ENCODE assay signal across 20 cellular contexts in the genomic region with DNA sequence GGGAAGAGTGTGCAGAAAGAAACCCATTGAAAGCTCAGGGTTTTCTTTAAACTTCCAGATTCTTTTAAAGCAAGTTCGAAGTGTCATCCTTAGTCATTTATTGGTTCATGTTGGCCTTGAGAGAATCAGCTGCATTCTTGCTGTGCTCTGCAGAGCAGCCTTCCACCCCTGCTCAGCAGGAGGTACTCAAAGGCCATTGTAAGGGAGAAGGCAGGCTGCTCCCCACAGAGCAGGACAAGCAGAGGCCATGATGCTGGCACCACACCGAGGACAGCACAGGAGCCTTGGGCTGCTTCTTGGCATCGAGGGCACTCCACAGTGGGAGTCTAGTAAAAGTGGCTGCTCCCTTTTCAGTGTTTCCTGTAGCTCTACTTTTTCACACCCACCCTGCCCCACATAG. TPM values are rescaled to one million over a fixed set of nuclear protein-coding genes. Genes with fewer than 3 reads are reported as not detected.
DNase-seq lines count a peak whose midpoint lies in the region; ATAC-seq and TF ChIP-seq lines count a peak whose summit lies in the region.
"Had no signal": no experiment of that assay in that cellular context is flagged by ENCODE, and none has a peak within 500 bp of the region (broad histone marks: within the 10 kb centered on the region; RNA-seq: fewer than 3 reads in every experiment).

No MANE protein-coding gene starts in this region.

- in situ Hi-C loops in gastrocnemius medialis (cut with MboI; ENCODE audit: low sequenced_read_pairs in 4 of 4) = no loop called here

- CTCF ChIA-PET in WTC11 (lab: Charles Lee) = interaction anchor here (1.5 to 4.0 kb wide), 3 partner anchors 9 to 180 kb away, joined by 5 to 28 read pairs (median 7); a partner anchor contains a TSS
- CTCF ChIA-PET in activated CD4-positive, alpha-beta memory T cell treated with anti-CD3 and anti-CD28 coated beads for 36 hours (lab: Charles Lee) = interaction anchor here (0.6 to 1.1 kb wide), 3 partner anchors 41 to 103 kb away, joined by 3 to 5 read pairs (median 3); no protein-coding TSS in a partner anchor

- no peak overlapping the region for H3K4me3 Mint-ChIP-seq in WTC11
- H3K4me3 Mint-ChIP-seq in activated CD4-positive, alpha-beta memory T cell treated with anti-CD3 and anti-CD28 coated beads for 36 hours = no peak overlapping the region
- H3K4me3 Mint-ChIP-seq: dendritic cell treated with granulocyte-macrophage colony-stimulating factor and Interleukin-4, amounts not matched to agents 40 ng/mL and 50 ng/mL, for 4 days; immature natural killer cell; type B pancreatic cell had no signal

- H3K36me3 Mint-ChIP-seq in WTC11 = peaks cover 75% of the 10 kb centered on the region
- peaks cover 49% of the 10 kb centered on the region for H3K36me3 Mint-ChIP-seq in activated CD4-positive, alpha-beta memory T cell treated with anti-CD3 and anti-CD28 coated beads for 36 hours

- H3K36me3 ChIP-seq in gastrocnemius medialis = peaks cover 0 to 72% of the 10 kb centered on the region in 2 donors

- peaks cover 71 to 77% of the 10 kb centered on the region in 2 donors for H3K4me1 ChIP-seq in gastrocnemius medialis
- H3K4me1 ChIP-seq: parathyroid adenoma had no signal

- POLR2A ChIA-PET in WTC11 (lab: Charles Lee) = interaction anchor here (0.5 kb wide), 1 partner anchor 73 kb away, joined by 3 read pairs; no protein-coding TSS in a partner anchor
- POLR2A ChIA-PET in activated CD4-positive, alpha-beta memory T cell treated with anti-CD3 and anti-CD28 coated beads for 36 hours (lab: Charles Lee) = no interaction called here

- peak; percentile 72 for ATAC-seq in WTC11
- ATAC-seq in gastrocnemius medialis = no peak
- ATAC-seq in GM21381 (IDR thresholded peaks at IDR 0.05; ENCODE audit: unreplicated experiment) = no peak
- no peak for ATAC-seq in GM21825 (IDR thresholded peaks at IDR 0.05; ENCODE audit: unreplicated experiment)
- no peak for ATAC-seq in left ventricle myocardium superior
- ATAC-seq: mucosa of descending colon, PC-3 had no signal

- no peaks in the 10 kb centered on the region for H3K27me3 ChIP-seq in gastrocnemius medialis
- H3K27me3 ChIP-seq: BLaER1 had no signal

- TF ChIP-seq POLR2A in gastrocnemius medialis (IDR thresholded peaks at IDR 0.05) = no peak

- no peaks in the 10 kb centered on the region for H3K9me3 ChIP-seq in gastrocnemius medialis
- H3K9me3 ChIP-seq: BLaER1, mucosa of descending colon had no signal

- TF ChIP-seq CTCF in WTC11 (IDR thresholded peaks at IDR 0.05) = no peak
- TF ChIP-seq CTCF in foreskin fibroblast (IDR thresholded peaks at IDR 0.05; ENCODE audit: low read depth, low read length) = no peak
- no peak for TF ChIP-seq CTCF in gastrocnemius medialis (IDR thresholded peaks at IDR 0.05 in 4 of 5, conservative IDR thresholded peaks at IDR 0.05 in 1 of 5)

- no peaks in the 10 kb centered on the region for H3K9me3 Mint-ChIP-seq in WTC11
- H3K9me3 Mint-ChIP-seq in activated CD4-positive, alpha-beta memory T cell treated with anti-CD3 and anti-CD28 coated beads for 36 hours = no peaks in the 10 kb centered on the region
- H3K9me3 Mint-ChIP-seq: dendritic cell treated with granulocyte-macrophage colony-stimulating factor and Interleukin-4, amounts not matched to agents 40 ng/mL and 50 ng/mL, for 4 days; immature natural killer cell; type B pancreatic cell had no signal

- H3K4me3 ChIP-seq in foreskin fibroblast (ENCODE audit: low read depth in 1 of 2, low read length in 2 of 2) (no peak overlapping the region), gastrocnemius medialis (no peak overlapping the region)
- H3K4me3 ChIP-seq: BLaER1, mucosa of descending colon had no signal

- peak overlapping the region; percentile 88 to 97 (median 96) for H3K27ac ChIP-seq in gastrocnemius medialis
- H3K27ac ChIP-seq: BLaER1, parathyroid adenoma had no signal

- DNase-seq in EL (peak; percentile 28), WTC11 (ENCODE audit: low spot score) (no peak), foreskin fibroblast (peak; percentile 56 to 72), gastrocnemius medialis (peak in 1 of 2 donors; percentile 11), left ventricle myocardium superior (no peak)
- DNase-seq in activated CD4-positive, alpha-beta memory T cell treated with anti-CD3 and anti-CD28 coated beads for 36 hours = no peak
- DNase-seq: activated CD4-positive, CD25-positive, alpha-beta regulatory T cell; activated T-cell treated with anti-CD3 and anti-CD28 coated beads for 4 hours; DND-41; immature natural killer cell; KBM-7; mucosa of descending colon; NCI-H1436; PC-3 had no signal

- peak overlapping the region; percentile 48 for H3K27ac Mint-ChIP-seq in WTC11
- H3K27ac Mint-ChIP-seq in activated CD4-positive, alpha-beta memory T cell treated with anti-CD3 and anti-CD28 coated beads for 36 hours = no peak overlapping the region
- H3K27ac Mint-ChIP-seq: dendritic cell treated with granulocyte-macrophage colony-stimulating factor and Interleukin-4, amounts not matched to agents 40 ng/mL and 50 ng/mL, for 4 days; type B pancreatic cell had no signal

- H3K27me3 Mint-ChIP-seq in WTC11 (ENCODE audit: low read depth) = no peaks in the 10 kb centered on the region
- H3K27me3 Mint-ChIP-seq in activated CD4-positive, alpha-beta memory T cell treated with anti-CD3 and anti-CD28 coated beads for 36 hours = no peaks in the 10 kb centered on the region
- H3K27me3 Mint-ChIP-seq: dendritic cell treated with granulocyte-macrophage colony-stimulating factor and Interleukin-4, amounts not matched to agents 40 ng/mL and 50 ng/mL, for 4 days; type B pancreatic cell had no signal

- H3K4me1 Mint-ChIP-seq in WTC11 = peaks cover 7% of the 10 kb centered on the region
- no peaks in the 10 kb centered on the region for H3K4me1 Mint-ChIP-seq in activated CD4-positive, alpha-beta memory T cell treated with anti-CD3 and anti-CD28 coated beads for 36 hours (ENCODE audit: low read depth)
- H3K4me1 Mint-ChIP-seq: immature natural killer cell had no signal

- intact Hi-C loops in gastrocnemius medialis (cut with DNase I; ENCODE audit: low total_unique reads) = no loop called here
- intact Hi-C loops in left ventricle myocardium superior (cut with micrococcal nuclease) = loop anchor here (10.0 kb wide), 1 partner anchor 176 kb away; a partner anchor contains a TSS
- intact Hi-C loops in activated CD4-positive, alpha-beta memory T cell treated with anti-CD3 and anti-CD28 coated beads for 36 hours (cut with micrococcal nuclease) = no loop called here

TF ChIP-seq in WTC11, 78 proteins besides CTCF, POLR2A, EP300 and RAD21:
- TF ChIP-seq NR3C1 (CRISPR knock-in tag; conservative IDR thresholded peaks at IDR 0.05; ENCODE audit: low read depth) = no peak
- TF ChIP-seq ZNF423 (CRISPR knock-in tag; IDR thresholded peaks at IDR 0.05) = peak; percentile 65

RNA-seq across cellular contexts. Expression of a gene that starts 29.6 kb away (rescaled TPM):
- total RNA-seq in WTC11 (2021) (152 to 162 TPM (median 153 TPM) in 3 replicates), gastrocnemius medialis (100 to 1,000 TPM in 1 of 4 donors, 10 to 100 TPM in 3; 60.7 to 127 (median 71.5) TPM), left ventricle myocardium superior (114 TPM)
- 100 to 1,000 TPM; 158 TPM for total RNA-seq in activated CD4-positive, alpha-beta memory T cell treated with anti-CD3 and anti-CD28 coated beads for 36 hours

RNA-seq across cellular contexts. Expression of a gene that starts 39.3 kb away (rescaled TPM):
- total RNA-seq in WTC11 (2021) (57.7 to 59.2 TPM (median 58.7 TPM) in 3 replicates), gastrocnemius medialis (10 to 100 TPM in 3 of 4 donors, 1 to 10 TPM in 1; 9.8 to 14.4 (median 12.3) TPM), left ventricle myocardium superior (25.6 TPM)
- 10 to 100 TPM; 32.0 to 34.0 TPM for total RNA-seq in activated CD4-positive, alpha-beta memory T cell treated with anti-CD3 and anti-CD28 coated beads for 36 hours

RNA-seq across cellular contexts. Expression of a gene that starts 41.6 kb away (rescaled TPM):
- 45.9 to 55.8 TPM (median 55.8 TPM) in 3 replicates for total RNA-seq in WTC11 (2021)
- 100 to 1,000 TPM in 1 of 4 donors, 10 to 100 TPM in 3; 38.6 to 186 (median 75.1) TPM for total RNA-seq in gastrocnemius medialis
- total RNA-seq in left ventricle myocardium superior = 281 TPM
- total RNA-seq in activated CD4-positive, alpha-beta memory T cell treated with anti-CD3 and anti-CD28 coated beads for 36 hours = 1 to 10 TPM; 4.3 to 4.4 TPM

RNA-seq across cellular contexts. Expression of a gene that starts 44.8 kb away (rescaled TPM):
- total RNA-seq in WTC11 (2021) (12.7 to 21.0 TPM (median 21.0 TPM) in 3 replicates), gastrocnemius medialis (1 to 10 TPM; 2.2 to 3.2 (median 2.5) TPM), left ventricle myocardium superior (7.7 TPM)
- 10 to 100 TPM; 12.5 to 13.8 TPM for total RNA-seq in activated CD4-positive, alpha-beta memory T cell treated with anti-CD3 and anti-CD28 coated beads for 36 hours

RNA-seq across cellular contexts. Expression of a gene that starts 57.6 kb away (rescaled TPM):
- total RNA-seq in WTC11 (2021) = 29.6 to 36.9 TPM (median 35.2 TPM) in 3 replicates
- 10 to 100 TPM; 26.3 to 79.6 (median 36.9) TPM for total RNA-seq in gastrocnemius medialis
- total RNA-seq in left ventricle myocardium superior = 35.1 TPM
- 10 to 100 TPM; 24.9 to 25.4 TPM for total RNA-seq in activated CD4-positive, alpha-beta memory T cell treated with anti-CD3 and anti-CD28 coated beads for 36 hours

Comparison
In these comparisons a context has a peak if more than half of its experiments do, and no peak if none do; other contexts are left out.
1. DNase-seq: peak in EL (single experiment) and foreskin fibroblast (2 of 2); none in WTC11 (single experiment), left ventricle myocardium superior (single experiment) and activated CD4-positive, alpha-beta memory T cell treated with anti-CD3 and anti-CD28 coated beads for 36 hours (single experiment).